In genomic region chr18:76757343-76757742, GRCh38 we compare ENCODE assay signal across 29 cellular contexts.
A peak's percentile ranks its signal among the peaks of the same experiment; 100 is the strongest.
DNase-seq lines count a peak whose midpoint lies in the region; ATAC-seq, FAIRE-seq and TF ChIP-seq lines count a peak whose summit lies in the region.
"Had no signal": no experiment of that assay in that cellular context is flagged by ENCODE, and none has a peak within 500 bp of the region (broad histone marks: within the 10 kb centered on the region; RNA-seq: fewer than 3 reads in every experiment).

No MANE protein-coding gene starts in this region.

- H3K36me3 ChIP-seq in GM12878 (ENCODE audit: control insufficient read depth in 2 of 2, insufficient read depth in 2 of 2, low read length in 1 of 2) = no peaks in the 10 kb centered on the region
- H3K36me3 ChIP-seq in muscle layer of duodenum (ENCODE audit: control insufficient read depth in 1 of 2, insufficient read depth in 2 of 2, low read length in 2 of 2) = no peaks in the 10 kb centered on the region
- no peaks in the 10 kb centered on the region for H3K36me3 ChIP-seq in suprapubic skin
- H3K36me3 ChIP-seq: BLaER1, left lung, ovary, Peyer's patch, right lobe of liver had no signal

- SMC1A ChIA-PET in GM12878 (lab: Charles Lee; ENCODE audit: uncharacterized antibody, unreplicated experiment) = interaction anchor here (0.7 kb wide), 1 partner anchor 691 kb away, joined by 3 read pairs; no protein-coding TSS in a partner anchor

- no peak for TF ChIP-seq RAD21 in GM12878 (IDR thresholded peaks at IDR 0.05; ENCODE audit: insufficient read depth, low read depth, low read length)

- H3K79me2 ChIP-seq in GM12878 (ENCODE audit: control insufficient read depth, insufficient read depth, low read length) = no peaks in the 10 kb centered on the region

- no peak overlapping the region for H3K9ac ChIP-seq in GM12878 (ENCODE audit: control insufficient read depth, insufficient read depth, low read length)
- H3K9ac ChIP-seq: BLaER1 had no signal

- H2AFZ ChIP-seq in GM12878 (ENCODE audit: control insufficient read depth, low read depth, low read length) = no peak overlapping the region

- H3K36me3 Mint-ChIP-seq in type B pancreatic cell = no peaks in the 10 kb centered on the region
- H3K36me3 Mint-ChIP-seq: activated naive CD4-positive, alpha-beta T cell treated with anti-CD3 and anti-CD28 coated beads, Interleukin-2, amount 50 U/mL, for 24 hours; IgD-negative memory B cell; memory B cell had no signal

- no peaks in the 10 kb centered on the region for H3K9me3 Mint-ChIP-seq in type B pancreatic cell

- no peaks in the 10 kb centered on the region for H4K20me1 ChIP-seq in GM12878 (ENCODE audit: control insufficient read depth, insufficient read depth)
- H4K20me1 ChIP-seq: BLaER1 had no signal

- H3K4me3 ChIP-seq in AG10803 (ENCODE audit: low read length) (no peak overlapping the region), GM12878 (no peak overlapping the region), muscle layer of duodenum (ENCODE audit: low read depth in 1 of 2, low read length in 2 of 2) (no peak overlapping the region), suprapubic skin (no peak overlapping the region)
- H3K4me3 ChIP-seq: A549, BLaER1, left lung, ovary, Peyer's patch, right lobe of liver had no signal

- peaks cover 5% of the 10 kb centered on the region for H3K27me3 Mint-ChIP-seq in type B pancreatic cell
- H3K27me3 Mint-ChIP-seq: activated naive CD4-positive, alpha-beta T cell treated with anti-CD3 and anti-CD28 coated beads, Interleukin-2, amount 50 U/mL, for 24 hours; IgD-negative memory B cell; memory B cell had no signal

- H3K27ac ChIP-seq in GM12878 (ENCODE audit: control insufficient read depth, insufficient read depth) (no peak overlapping the region), muscle layer of duodenum (ENCODE audit: low read length) (peak overlapping the region; percentile 8), suprapubic skin (peak overlapping the region; percentile 53)
- H3K27ac ChIP-seq: A549, BLaER1, left lung, ovary, right lobe of liver, VCaP had no signal

- in situ Hi-C loops in GM12878 (cut with MboI) = no loop called here

- no TSS peak for BruUV-seq in GM12878 (replicated peaks; lab: Mats Ljungman, UMichigan)

- no peak for TF ChIP-seq POLR2A in GM12878 (IDR thresholded peaks at IDR 0.05; ENCODE audit: low read depth, low read length)
- TF ChIP-seq POLR2A in suprapubic skin (IDR thresholded peaks at IDR 0.05) = no peak

- no peak overlapping the region for H3K4me2 ChIP-seq in GM12878 (ENCODE audit: control insufficient read depth, insufficient read depth)
- H3K4me2 ChIP-seq: A549, BLaER1 had no signal

- CTCF ChIA-PET in GM12878 (lab: Yijun Ruan, JAX) = interaction anchor here (0.6 kb wide), 1 partner anchor 44 kb away, joined by 3 read pairs; no protein-coding TSS in a partner anchor
- CTCF ChIA-PET in GM10248 (lab: Yijun Ruan, JAX) = no interaction called here

- FAIRE-seq in GM12878 (lab: Jason Lieb, UNC) = no peak
- FAIRE-seq: A549, islet of Langerhans had no signal

- RAD21 ChIA-PET in GM12878 (lab: Charles Lee; ENCODE audit: unreplicated experiment) = no interaction called here

- H3K4me1 ChIP-seq in GM12878 (ENCODE audit: control insufficient read depth, insufficient read depth, low read length) = no peaks in the 10 kb centered on the region
- peaks cover 0 to 6% of the 10 kb centered on the region in 2 donors for H3K4me1 ChIP-seq in muscle layer of duodenum (ENCODE audit: control insufficient read depth in 1 of 2, insufficient read depth in 2 of 2, low read length in 2 of 2)
- no peaks in the 10 kb centered on the region for H3K4me1 ChIP-seq in suprapubic skin
- H3K4me1 ChIP-seq: A549, left lung, Peyer's patch, right lobe of liver had no signal

- H3K27me3 ChIP-seq in GM12878 (replicated peaks in 1 of 2; ENCODE audit: control insufficient read depth in 2 of 2, insufficient read depth in 2 of 2, low read length in 1 of 2) (no peaks in the 10 kb centered on the region), muscle layer of duodenum (ENCODE audit: low read depth, low read length) (no peaks in the 10 kb centered on the region), suprapubic skin (no peaks in the 10 kb centered on the region)
- H3K27me3 ChIP-seq: BLaER1, left lung, ovary, Peyer's patch, right lobe of liver had no signal

- DNase-seq in AG10803 (ENCODE audit: low read depth) (peak; percentile 20), GM12878 (ENCODE audit: low read depth, low spot score) (no peak), suprapubic skin (ENCODE audit: low spot score in 2 of 2) (no peak), type B pancreatic cell (ENCODE audit: extremely low spot score, unreplicated experiment) (no peak), SW480 (ENCODE audit: low spot score) (no peak), GM10248 (ENCODE audit: extremely low spot score) (no peak)
- DNase-seq: activated CD4-positive, alpha-beta T cell treated with anti-CD3 and anti-CD28 coated beads for 36 hours; GDM1; left lung; NCI-H1436 treated with DMSO at 0.1 percent for 48 hours; NCI-H226; NCI-H69; ovary; Peyer's patch; right lobe of liver; SHP77; stimulated activated CD4-positive, alpha-beta T cell treated with anti-CD3 and anti-CD28 coated beads, Interleukin-4, amount 100 ng/mL, for 4 hours; substantia nigra; T-helper 9 cell had no signal

- WGBS in GM12878 (ENCODE audit: insufficient coverage, insufficient replicate concordance, low lambda C conversion rate, missing lambda C conversion rate) = 64% methylated on average over 15 of the region's 15 CpGs
- 66% methylated on average over 15 of the region's 15 CpGs for WGBS in suprapubic skin

- H3K9me3 ChIP-seq in GM12878 (replicated peaks; ENCODE audit: control insufficient read depth, insufficient read depth, low read length) = no peaks in the 10 kb centered on the region
- H3K9me3 ChIP-seq in muscle layer of duodenum (ENCODE audit: control insufficient read depth in 1 of 2, low read length in 2 of 2) = no peaks in the 10 kb centered on the region
- no peaks in the 10 kb centered on the region for H3K9me3 ChIP-seq in suprapubic skin
- H3K9me3 ChIP-seq: A549, left lung, ovary, Peyer's patch, right lobe of liver had no signal

- TF ChIP-seq EP300 in GM12878 (IDR thresholded peaks at IDR 0.05; ENCODE audit: borderline replicate concordance in 1 of 2, control insufficient read depth in 1 of 2, low read depth in 2 of 2, low read length in 2 of 2) (no peak), suprapubic skin (IDR thresholded peaks at IDR 0.05) (no peak)

- TF ChIP-seq CTCF in AG10803 (conservative IDR thresholded peaks at IDR 0.05; ENCODE audit: low read length) (no peak), GM12878 (IDR thresholded peaks at IDR 0.05 in 2 of 3, conservative IDR thresholded peaks at IDR 0.05 in 1 of 3; ENCODE audit: control insufficient read depth in 2 of 3, extremely low read depth in 1 of 3, insufficient read depth in 1 of 3, low read depth in 3 of 3, low read length in 3 of 3) (no peak), suprapubic skin (IDR thresholded peaks at IDR 0.05) (no peak), type B pancreatic cell (conservative IDR thresholded peaks at IDR 0.05) (no peak), GM10248 (IDR thresholded peaks at IDR 0.05; ENCODE audit: control extremely low read depth, extremely low read depth, low read depth, missing control alignments) (no peak)

- POLR2A ChIA-PET in GM12878 (lab: Charles Lee) (no interaction called here), GM10248 (lab: Yijun Ruan, JAX) (no interaction called here)

- ATAC-seq in GM12878 (no peak), HG03378 (IDR thresholded peaks at IDR 0.05; ENCODE audit: unreplicated experiment) (no peak)
- ATAC-seq: A549; activated CD4-positive, alpha-beta T cell treated with anti-CD3 and anti-CD28 coated beads for 36 hours had no signal

- no peak overlapping the region for H3K4me3 Mint-ChIP-seq in type B pancreatic cell
- H3K4me3 Mint-ChIP-seq: activated CD4-positive, alpha-beta T cell treated with anti-CD3 and anti-CD28 coated beads for 36 hours; activated naive CD4-positive, alpha-beta T cell treated with anti-CD3 and anti-CD28 coated beads, Interleukin-2, amount 50 U/mL, for 24 hours; IgD-negative memory B cell; memory B cell; neural crest cell had no signal

- no peak overlapping the region for H3K27ac Mint-ChIP-seq in type B pancreatic cell
- H3K27ac Mint-ChIP-seq: activated CD4-positive, alpha-beta T cell treated with anti-CD3 and anti-CD28 coated beads for 36 hours; activated naive CD4-positive, alpha-beta T cell treated with anti-CD3 and anti-CD28 coated beads, Interleukin-2, amount 50 U/mL, for 24 hours; IgD-negative memory B cell; memory B cell had no signal

- intact Hi-C loops in GM12878 (cut with micrococcal nuclease; ENCODE audit: unreplicated experiment) = no loop called here

- no peaks in the 10 kb centered on the region for H3K4me1 Mint-ChIP-seq in type B pancreatic cell (ENCODE audit: unreplicated experiment)

TF ChIP-seq in GM12878, 131 proteins besides CTCF, POLR2A, EP300 and RAD21 (continues in another document):
- TF ChIP-seq PBX3 (IDR thresholded peaks at IDR 0.05; ENCODE audit: insufficient replicate concordance, low read depth, low read length) (no peak), YY1 (IDR thresholded peaks at IDR 0.05; ENCODE audit: low read depth, low read length) (no peak), BCL3 (IDR thresholded peaks at IDR 0.05; ENCODE audit: borderline replicate concordance, insufficient read depth, low read depth, low read length, poor library complexity, severe bottlenecking) (peak; percentile 64), RAD51 (IDR thresholded peaks at IDR 0.05) (no peak), SIX5 (IDR thresholded peaks at IDR 0.05; ENCODE audit: low read depth, low read length, severe bottlenecking) (no peak)
